Comparison of ENCODE assay signal across 8 cellular contexts in genomic region chr2:27070653-27071276, GRCh38. TPM values are rescaled to one million over a fixed set of nuclear protein-coding genes. Genes with fewer than 3 reads are reported as not detected.
DNase-seq lines count a peak whose midpoint lies in the region; ATAC-seq, FAIRE-seq and TF ChIP-seq lines count a peak whose summit lies in the region.

No MANE protein-coding gene starts in this region.

- H3K36me3 ChIP-seq in SJCRH30, result peaks cover 21% of the 10 kb centered on the region
- peaks cover 0 to 28% of the 10 kb centered on the region in 2 donors for H3K36me3 ChIP-seq in gastrocnemius medialis

- DNase-seq in SJCRH30 (no peak), fibroblast of mammary gland (ENCODE audit: low read depth) (no peak), gastrocnemius medialis (no peak), GM12892 (ENCODE audit: insufficient read length) (no peak), cerebellum (ENCODE audit: low spot score) (no peak)

- H3K27me3 ChIP-seq in SJCRH30 (no peaks in the 10 kb centered on the region), gastrocnemius medialis (no peaks in the 10 kb centered on the region)

- H3K4me1 ChIP-seq in SJCRH30 (peaks cover 16% of the 10 kb centered on the region), gastrocnemius medialis (peaks cover 29 to 31% of the 10 kb centered on the region in 2 donors)

- ATAC-seq in GM21390 (IDR thresholded peaks at IDR 0.05; ENCODE audit: unreplicated experiment) (peak; percentile 2), gastrocnemius medialis (peak in 1 of 2 donors; percentile 8), HG03565 (IDR thresholded peaks at IDR 0.05; ENCODE audit: unreplicated experiment) (no peak), HG02870 (IDR thresholded peaks at IDR 0.05; ENCODE audit: unreplicated experiment) (no peak)

- intact Hi-C loops in gastrocnemius medialis (cut with DNase I; ENCODE audit: low total_unique reads), result loop anchor here (1.0 to 5.0 kb wide), 3 partner anchors 16 to 283 kb away; partner anchors contain the start of genes CENPA and KHK

- H3K9me3 ChIP-seq in SJCRH30 (replicated peaks), result no peaks in the 10 kb centered on the region
- no peaks in the 10 kb centered on the region for H3K9me3 ChIP-seq in gastrocnemius medialis

- in situ Hi-C loops in gastrocnemius medialis (cut with MboI; ENCODE audit: low sequenced_read_pairs in 4 of 4), result no loop called here

- no peak for TF ChIP-seq CTCF in fibroblast of mammary gland (conservative IDR thresholded peaks at IDR 0.05; ENCODE audit: control insufficient read depth, insufficient read depth, low read depth, low read length)
- TF ChIP-seq CTCF in gastrocnemius medialis (IDR thresholded peaks at IDR 0.05 in 4 of 5, conservative IDR thresholded peaks at IDR 0.05 in 1 of 5), result no peak

- TF ChIP-seq POLR2A in gastrocnemius medialis (IDR thresholded peaks at IDR 0.05) (no peak), GM12892 (IDR thresholded peaks at IDR 0.05; ENCODE audit: low read depth, low read length) (no peak)

- H3K27ac ChIP-seq in SJCRH30 (peak overlapping the region; percentile 43; the same call in 1 of the 2 replicates), gastrocnemius medialis (peak overlapping the region; percentile 91 to 97 (median 92))

- H3K4me3 ChIP-seq in SJCRH30 (peak overlapping the region; percentile 92), fibroblast of mammary gland (ENCODE audit: control insufficient read depth, low read depth, low read length) (peak overlapping the region; percentile 99), gastrocnemius medialis (peak overlapping the region; percentile 83 to 98 (median 89))

- FAIRE-seq in GM12892 (lab: Jason Lieb, UNC), result no peak

RNA-seq across cellular contexts. Expression of gene OST4, which starts 0.7 kb away (rescaled TPM):
- 349 and 357 TPM in 2 replicates for total RNA-seq in SJCRH30 (2014; rRNA removed; shearing (Covaris generic))
- 100 to 1,000 TPM; 191 to 283 (median 251) TPM for total RNA-seq in gastrocnemius medialis
- polyA plus RNA-seq in GM12892 (2012; ENCODE audit: missing spikeins), result 443 TPM
- 118 TPM for total RNA-seq in cerebellum

RNA-seq across cellular contexts. Expression of gene EMILIN1, which starts 7.7 kb away (rescaled TPM):
- total RNA-seq in SJCRH30 (2014; rRNA removed; shearing (Covaris generic)), result 80.5 and 87.7 TPM in 2 replicates
- total RNA-seq in gastrocnemius medialis (10 to 100 TPM in 2 of 4 donors, 1 to 10 TPM in 2; 6.8 to 18.2 (median 11.3) TPM), cerebellum (2.4 TPM)
- polyA plus RNA-seq in GM12892 (2012; ENCODE audit: missing spikeins), result 0.17 TPM

RNA-seq across cellular contexts. Expression of gene KHK, which starts 15.8 kb away (rescaled TPM):
- 0.30 and 0.63 TPM in 2 replicates for total RNA-seq in SJCRH30 (2014; rRNA removed; shearing (Covaris generic))
- total RNA-seq in gastrocnemius medialis (1 to 10 TPM in 2 of 4 donors, under 1 TPM in 1, not detected in 1; 0.91 to 5.4 (median 1.3) TPM), cerebellum (3.6 TPM)
- 2.6 TPM for polyA plus RNA-seq in GM12892 (2012; ENCODE audit: missing spikeins)

RNA-seq across cellular contexts. Expression of gene AGBL5, which starts 19.3 kb away (rescaled TPM):
- 71.4 and 72.4 TPM in 2 replicates for total RNA-seq in SJCRH30 (2014; rRNA removed; shearing (Covaris generic))
- total RNA-seq in gastrocnemius medialis (1 to 10 TPM; 4.9 to 6.2 (median 5.7) TPM), cerebellum (20.1 TPM)
- polyA plus RNA-seq in GM12892 (2012; ENCODE audit: missing spikeins), result 18.1 TPM

RNA-seq across cellular contexts. Expression of gene TMEM214, which starts 38.0 kb away (rescaled TPM):
- 38.0 and 45.2 TPM in 2 replicates for total RNA-seq in SJCRH30 (2014; rRNA removed; shearing (Covaris generic))
- total RNA-seq in gastrocnemius medialis (10 to 100 TPM; 20.0 to 37.7 (median 24.9) TPM), cerebellum (18.8 TPM)
- polyA plus RNA-seq in GM12892 (2012; ENCODE audit: missing spikeins), result 31.3 TPM
